Comparison of ENCODE assay signal across 1 cellular context in the genomic region with DNA sequence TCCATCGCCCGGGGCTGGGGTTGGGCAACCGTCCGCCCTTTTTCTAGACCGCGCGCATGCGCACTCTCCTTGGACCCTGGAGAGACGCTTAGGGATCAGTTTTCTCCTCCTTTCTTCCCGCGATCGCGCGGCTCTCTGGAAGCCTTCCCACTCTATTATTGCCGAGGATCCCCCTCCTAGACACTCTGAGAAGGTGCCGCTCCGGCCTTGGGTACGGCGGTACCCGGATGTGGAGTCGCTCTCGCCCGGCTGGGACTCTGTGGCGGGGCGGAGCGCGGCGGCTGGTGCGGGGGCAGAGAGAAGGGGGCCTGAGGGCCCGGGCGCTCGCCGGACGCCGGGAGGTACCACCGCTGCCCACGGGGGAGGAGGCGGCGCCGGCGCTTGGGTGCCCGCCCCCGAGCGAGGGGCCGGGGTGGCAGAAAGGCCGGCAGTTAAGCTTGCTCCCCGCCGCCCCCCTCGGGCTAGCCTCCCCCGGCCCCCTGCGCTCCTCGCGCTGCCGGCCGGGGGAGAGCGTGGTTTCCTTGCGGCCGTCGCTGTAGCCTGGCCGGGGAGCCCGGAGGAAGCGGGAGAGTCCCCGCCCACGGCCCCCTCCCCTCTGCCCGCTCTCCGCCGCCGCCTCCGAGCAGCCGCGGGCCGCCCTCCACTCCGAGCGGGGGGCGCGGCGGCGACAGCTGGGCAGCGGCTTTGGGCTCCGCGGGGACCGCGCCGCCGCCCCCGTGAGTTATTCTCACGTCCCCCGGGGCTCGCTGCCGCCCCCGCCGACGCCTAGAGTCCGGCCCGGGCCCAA.
A peak's percentile ranks its signal among the peaks of the same experiment; 100 is the strongest.
TF ChIP-seq lines count a peak whose summit lies in the region.

A gene (plus strand): TSS at position 69 of the 787 bp plus-strand sequence. CDS start 792 bp downstream, outside the sequence.

TF ChIP-seq in K562, 482 proteins besides CTCF, POLR2A, EP300 and RAD21 (continued from another document):
- TF ChIP-seq, protein P1, sequence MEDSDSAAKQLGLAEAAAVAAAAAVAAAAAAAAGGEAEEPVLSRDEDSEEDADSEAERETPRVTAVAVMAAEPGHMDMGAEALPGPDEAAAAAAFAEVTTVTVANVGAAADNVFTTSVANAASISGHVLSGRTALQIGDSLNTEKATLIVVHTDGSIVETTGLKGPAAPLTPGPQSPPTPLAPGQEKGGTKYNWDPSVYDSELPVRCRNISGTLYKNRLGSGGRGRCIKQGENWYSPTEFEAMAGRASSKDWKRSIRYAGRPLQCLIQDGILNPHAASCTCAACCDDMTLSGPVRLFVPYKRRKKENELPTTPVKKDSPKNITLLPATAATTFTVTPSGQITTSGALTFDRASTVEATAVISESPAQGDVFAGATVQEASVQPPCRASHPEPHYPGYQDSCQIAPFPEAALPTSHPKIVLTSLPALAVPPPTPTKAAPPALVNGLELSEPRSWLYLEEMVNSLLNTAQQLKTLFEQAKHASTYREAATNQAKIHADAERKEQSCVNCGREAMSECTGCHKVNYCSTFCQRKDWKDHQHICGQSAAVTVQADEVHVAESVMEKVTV (CRISPR knock-in tag; IDR thresholded peaks at IDR 0.05), result no peak
- no peak for TF ChIP-seq ZNF583 (CRISPR knock-in tag; IDR thresholded peaks at IDR 0.05)
- TF ChIP-seq ZNF232 (CRISPR knock-in tag; IDR thresholded peaks at IDR 0.05), result no peak
- TF ChIP-seq U2AF2 (optimal IDR thresholded peaks at IDR 0.05; ENCODE audit: low read depth, low read length), result no peak
- no peak for TF ChIP-seq BRD9 (IDR thresholded peaks at IDR 0.05; ENCODE audit: low read depth, partially characterized antibody)
- 0 out of 2 replicates have a peak, but pooled peaks have one; percentile 21 for TF ChIP-seq GTF2F1 (IDR thresholded peaks at IDR 0.05; ENCODE audit: low read depth, low read length)
- no peak for TF ChIP-seq CREBBP (IDR thresholded peaks at IDR 0.05; ENCODE audit: low read depth, low read length)
- peak; percentile 86 for TF ChIP-seq MEIS2 (IDR thresholded peaks at IDR 0.05; ENCODE audit: partially characterized antibody)
- TF ChIP-seq, protein P2, sequence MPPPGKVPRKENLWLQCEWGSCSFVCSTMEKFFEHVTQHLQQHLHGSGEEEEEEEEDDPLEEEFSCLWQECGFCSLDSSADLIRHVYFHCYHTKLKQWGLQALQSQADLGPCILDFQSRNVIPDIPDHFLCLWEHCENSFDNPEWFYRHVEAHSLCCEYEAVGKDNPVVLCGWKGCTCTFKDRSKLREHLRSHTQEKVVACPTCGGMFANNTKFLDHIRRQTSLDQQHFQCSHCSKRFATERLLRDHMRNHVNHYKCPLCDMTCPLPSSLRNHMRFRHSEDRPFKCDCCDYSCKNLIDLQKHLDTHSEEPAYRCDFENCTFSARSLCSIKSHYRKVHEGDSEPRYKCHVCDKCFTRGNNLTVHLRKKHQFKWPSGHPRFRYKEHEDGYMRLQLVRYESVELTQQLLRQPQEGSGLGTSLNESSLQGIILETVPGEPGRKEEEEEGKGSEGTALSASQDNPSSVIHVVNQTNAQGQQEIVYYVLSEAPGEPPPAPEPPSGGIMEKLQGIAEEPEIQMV (tag; conservative IDR thresholded peaks at IDR 0.05; ENCODE audit: low read depth), result no peak
- no peak for TF ChIP-seq POLR3A (IDR thresholded peaks at IDR 0.05; ENCODE audit: borderline replicate concordance, extremely low read depth, insufficient read depth, insufficient read length)
TF ChIP-seq in K562: peak in this region for 64.
